In the genomic region with DNA sequence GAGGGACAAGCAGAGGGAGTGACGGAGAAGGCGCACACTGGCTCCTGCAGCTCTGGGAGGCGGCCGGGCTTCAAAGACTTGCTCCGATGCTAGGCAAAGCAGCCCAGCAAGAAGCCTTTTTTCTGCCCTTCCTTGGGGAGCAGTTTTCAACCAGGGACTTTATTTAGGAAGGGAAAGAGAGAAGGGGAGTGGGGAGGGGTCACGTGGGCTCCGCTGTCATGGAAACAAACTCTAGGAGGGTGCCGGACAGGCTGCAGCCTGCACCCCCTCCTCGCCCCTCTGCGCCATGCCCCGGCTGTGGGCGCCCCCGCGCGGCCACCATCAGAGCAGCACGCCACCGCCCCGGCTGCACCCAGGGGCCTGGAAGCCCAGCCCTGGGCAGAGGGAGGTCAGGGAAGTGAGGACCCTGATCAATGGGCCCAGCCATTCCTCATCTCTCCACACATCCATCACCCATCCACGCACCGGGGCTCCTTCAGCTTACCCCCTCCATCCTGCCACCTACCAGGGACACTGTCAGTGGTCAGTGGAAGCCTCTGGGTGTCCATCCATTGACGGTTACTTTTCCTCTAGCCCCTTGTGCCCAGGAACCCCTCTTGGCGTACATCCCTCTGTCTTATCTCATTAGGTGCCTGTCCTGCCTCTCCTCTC, we compare ENCODE assay signal across 8 cellular contexts.
DNase-seq lines count a peak whose midpoint lies in the region; ATAC-seq and TF ChIP-seq lines count a peak whose summit lies in the region.

No MANE protein-coding gene starts in this region.

- WGBS in mammary epithelial cell (ENCODE audit: low coverage, missing lambda C conversion rate): 8% methylated on average over 20 of the region's 22 CpGs

- H4K20me1 ChIP-seq in mammary epithelial cell (ENCODE audit: insufficient read depth, low read length): no peaks in the 10 kb centered on the region

- H2AFZ ChIP-seq in mammary epithelial cell (ENCODE audit: low read depth, low read length): peak overlapping the region; percentile 70

- peak overlapping the region; percentile 60 for H3K4me3 Mint-ChIP-seq in activated B cell treated with CpG ODN at 0.5 μM for 24 hours

- H3K79me2 ChIP-seq in mammary epithelial cell (ENCODE audit: insufficient read depth, low read length): no peaks in the 10 kb centered on the region

- CTCF ChIA-PET in activated B cell treated with CpG ODN at 0.5 μM for 24 hours (lab: Charles Lee): interaction anchor here (0.8 to 10.2 kb wide), 15 partner anchors 12 to 241 kb away, joined by 3 to 158 read pairs (median 6); no protein-coding TSS in a partner anchor
- CTCF ChIA-PET in mammary epithelial cell (lab: Charles Lee; ENCODE audit: low non-redundant PET): interaction anchor here (0.6 to 1.0 kb wide), 3 partner anchors 28 to 86 kb away, joined by 3 read pairs; no protein-coding TSS in a partner anchor

- DNase-seq in CD1c-positive myeloid dendritic cell (ENCODE audit: extremely low spot score): peak; percentile 47
- DNase-seq in NCI-H1417 (lab: John Stamatoyannopoulos, UW): peak; percentile 52 to 88 (median 79)
- DNase-seq in activated B cell treated with CpG ODN at 0.5 μM for 24 hours: peak; percentile 77
- DNase-seq in mammary epithelial cell: peak; percentile 13
- DNase-seq in kidney epithelial cell (ENCODE audit: low read depth): no peak
- DNase-seq in stimulated activated CD4-positive, alpha-beta T cell treated with anti-CD3 and anti-CD28 coated beads, Interleukin-2, amount 100 ng/mL, for 48 hours: peak; percentile 76 to 84

- no peaks in the 10 kb centered on the region for H3K4me1 ChIP-seq in mammary epithelial cell (ENCODE audit: insufficient read depth, low read length)

- no peaks in the 10 kb centered on the region for H3K27me3 Mint-ChIP-seq in activated B cell treated with CpG ODN at 0.5 μM for 24 hours

- ATAC-seq in GM21515 (IDR thresholded peaks at IDR 0.05; ENCODE audit: unreplicated experiment): peak; percentile 36
- peak; percentile 65 for ATAC-seq in activated B cell treated with CpG ODN at 0.5 μM for 24 hours (ENCODE audit: low read depth)
- no peak for ATAC-seq in HG02763 (IDR thresholded peaks at IDR 0.05; ENCODE audit: unreplicated experiment)

- H3K27ac ChIP-seq in mammary epithelial cell (ENCODE audit: insufficient read depth, low read depth, low read length): no peak overlapping the region

- H3K27me3 ChIP-seq in mammary epithelial cell (ENCODE audit: insufficient read depth, low read length) (peaks cover 3% of the 10 kb centered on the region), kidney epithelial cell (ENCODE audit: control insufficient read depth, insufficient read depth, low read length) (peaks cover 6% of the 10 kb centered on the region)

- no TSS peak for BruUV-seq in mammary epithelial cell (replicated peaks; lab: Mats Ljungman, UMichigan)

- no peak overlapping the region for H3K9ac ChIP-seq in mammary epithelial cell (ENCODE audit: insufficient read depth, low read length)

- no peaks in the 10 kb centered on the region for H3K36me3 ChIP-seq in mammary epithelial cell (ENCODE audit: insufficient read depth, low read length)
- no peaks in the 10 kb centered on the region for H3K36me3 ChIP-seq in kidney epithelial cell (ENCODE audit: control insufficient read depth, insufficient read depth, low read length)

- H3K9me3 Mint-ChIP-seq in activated B cell treated with CpG ODN at 0.5 μM for 24 hours: no peaks in the 10 kb centered on the region

- H3K4me1 Mint-ChIP-seq in activated B cell treated with CpG ODN at 0.5 μM for 24 hours: peaks cover 63% of the 10 kb centered on the region

- POLR2A ChIA-PET in activated B cell treated with CpG ODN at 0.5 μM for 24 hours (lab: Charles Lee): interaction anchor here (1.1 to 2.0 kb wide), 4 partner anchors 9 to 31 kb away, joined by 3 to 6 read pairs (median 4); no protein-coding TSS in a partner anchor

- in situ Hi-C loops in mammary epithelial cell (cut with MboI; ENCODE audit: low sequenced_read_pairs in 2 of 2): no loop called here

- H3K36me3 Mint-ChIP-seq in activated B cell treated with CpG ODN at 0.5 μM for 24 hours (ENCODE audit: low read depth): no peaks in the 10 kb centered on the region

- dilution Hi-C loops in mammary epithelial cell (cut with HindIII; ENCODE audit: low sequenced_read_pairs): no loop called here

- TF ChIP-seq CTCF in activated B cell treated with CpG ODN at 0.5 μM for 24 hours (IDR thresholded peaks at IDR 0.05) (no peak), mammary epithelial cell (conservative IDR thresholded peaks at IDR 0.05 in 1 of 2, IDR thresholded peaks at IDR 0.05 in 1 of 2; ENCODE audit: extremely low read depth in 1 of 2, insufficient read depth in 1 of 2, low read depth in 1 of 2, low read length in 2 of 2) (peak; percentile 71 to 90), kidney epithelial cell (IDR thresholded peaks at IDR 0.05; ENCODE audit: insufficient read depth, low read length, poor library complexity, severe bottlenecking) (peak; percentile 77)

- intact Hi-C loops in activated B cell treated with CpG ODN at 0.5 μM for 24 hours (cut with micrococcal nuclease) (loop anchor here (1.0 kb wide), 8 partner anchors 12 to 446 kb away; no protein-coding TSS in a partner anchor), mammary epithelial cell (cut with micrococcal nuclease) (loop anchor here (1.0 to 5.0 kb wide), 5 partner anchors 28 to 185 kb away; no protein-coding TSS in a partner anchor)

- no peaks in the 10 kb centered on the region for H3K9me3 ChIP-seq in mammary epithelial cell (replicated peaks; ENCODE audit: insufficient read depth, low read length)

- H3K27ac Mint-ChIP-seq in activated B cell treated with CpG ODN at 0.5 μM for 24 hours: no peak overlapping the region

- H3K4me3 ChIP-seq in mammary epithelial cell (replicated peaks in 1 of 3; ENCODE audit: insufficient read depth in 1 of 3, low read depth in 2 of 3, low read length in 3 of 3) (peak overlapping the region in 2 of 3 experiments; percentile 28 to 29), kidney epithelial cell (ENCODE audit: low read depth, low read length) (peak overlapping the region; percentile 25)

- peak overlapping the region; percentile 69 for H3K4me2 ChIP-seq in mammary epithelial cell (ENCODE audit: insufficient read depth, low read depth, low read length)
